Comparison of ENCODE assay signal across 8 cellular contexts in genomic region chr17:43546317-43547188, GRCh38. TPM values are rescaled to one million over a fixed set of nuclear protein-coding genes. Genes with fewer than 3 reads are reported as not detected.
A peak's percentile ranks its signal among the peaks of the same experiment; 100 is the strongest.
DNase-seq lines count a peak whose midpoint lies in the region; ATAC-seq and TF ChIP-seq lines count a peak whose summit lies in the region.

Gene ETV4 (minus strand): TSS chr17:43546340. CDS start chr17:43545617, 723 bp downstream.

- no peak within 1 kb of the TSS for H4K5ac ChIP-seq in mesendoderm (ENCODE audit: low read length)

- no peak within 1 kb of the TSS for H2BK15ac ChIP-seq in mesendoderm (replicated peaks; ENCODE audit: low read depth)

- H3K36me3 ChIP-seq in BLaER1 (no peaks in the 10 kb centered on the region), endodermal cell (ENCODE audit: control insufficient read depth, insufficient read depth, low read length) (peaks cover 2% of the 10 kb centered on the region), mesendoderm (ENCODE audit: control insufficient read depth, insufficient read depth, low read length) (peaks cover 2% of the 10 kb centered on the region)

- DNase-seq in HPDE6-E6E7 (ENCODE audit: extremely low spot score) (peak; percentile 99), NOMO-1 treated with dmso at 0.1 percent for 144 hours (lab: John Stamatoyannopoulos, UW; ENCODE audit: unreplicated experiment) (peak; percentile 79), endodermal cell (peak; percentile 100), mesendoderm (peak; percentile 97)
- peak; percentile 96 for DNase-seq in activated CD8-positive, alpha-beta memory T cell treated with anti-CD3 and anti-CD28 coated beads, Interleukin-2, amount 10 ng/mL, durations not matched to agents 7 days and 5 days
- peak; percentile 72 for DNase-seq in stimulated activated CD8-positive, alpha-beta memory T cell treated with anti-CD3 and anti-CD28 coated beads, Interleukin-12 subunit alpha, Interleukin-12 subunit beta, amount 100 ng/mL, for 1 hour (ENCODE audit: low read depth)

- H3K27me3 Mint-ChIP-seq in activated CD8-positive, alpha-beta memory T cell treated with anti-CD3 and anti-CD28 coated beads, Interleukin-2, amount 10 ng/mL, durations not matched to agents 7 days and 5 days: peaks cover 71% of the 10 kb centered on the region
- peaks cover 3% of the 10 kb centered on the region for H3K27me3 Mint-ChIP-seq in endodermal cell (ENCODE audit: insufficient read depth)

- H2AK5ac ChIP-seq in mesendoderm (ENCODE audit: low read length): no peak within 1 kb of the TSS

- H3K56ac ChIP-seq in mesendoderm (ENCODE audit: low read length): peak within 1 kb of the TSS; percentile 98

- peak within 1 kb of the TSS; percentile 66 for H3K23ac ChIP-seq in mesendoderm (ENCODE audit: low read length)

- peak within 1 kb of the TSS; percentile 64 for H3K4ac ChIP-seq in mesendoderm (ENCODE audit: low read depth, low read length)

- H3K79me1 ChIP-seq in mesendoderm (ENCODE audit: low read length): peaks cover 13% of the 10 kb centered on the region

- peaks cover 23% of the 10 kb centered on the region for H3K4me1 ChIP-seq in BLaER1
- H3K4me1 ChIP-seq in endodermal cell (ENCODE audit: control insufficient read depth, insufficient read depth, low read length): peaks cover 11% of the 10 kb centered on the region
- peaks cover 12% of the 10 kb centered on the region for H3K4me1 ChIP-seq in mesendoderm (ENCODE audit: control insufficient read depth, low read depth, low read length)

- H3K79me2 ChIP-seq in mesendoderm (ENCODE audit: control insufficient read depth, insufficient read depth, low read length): peaks cover 33% of the 10 kb centered on the region

- no peaks in the 10 kb centered on the region for H3K9me3 Mint-ChIP-seq in activated CD8-positive, alpha-beta memory T cell treated with anti-CD3 and anti-CD28 coated beads, Interleukin-2, amount 10 ng/mL, durations not matched to agents 7 days and 5 days (ENCODE audit: low read depth)
- no peaks in the 10 kb centered on the region for H3K9me3 Mint-ChIP-seq in endodermal cell

- peak within 1 kb of the TSS; percentile 88 for H3K18ac ChIP-seq in mesendoderm (ENCODE audit: low read length)

- no peak within 1 kb of the TSS for H3K27ac Mint-ChIP-seq in activated CD8-positive, alpha-beta memory T cell treated with anti-CD3 and anti-CD28 coated beads, Interleukin-2, amount 10 ng/mL, durations not matched to agents 7 days and 5 days
- peak within 1 kb of the TSS; percentile 86 for H3K27ac Mint-ChIP-seq in endodermal cell

- H3K9ac ChIP-seq in BLaER1 (peak within 1 kb of the TSS; percentile 76), endodermal cell (ENCODE audit: extremely low read depth, low read length, poor library complexity, severe bottlenecking) (peak within 1 kb of the TSS; percentile 72), mesendoderm (ENCODE audit: low read length) (peak within 1 kb of the TSS; percentile 98)

- peak within 1 kb of the TSS; percentile 46 for H2BK120ac ChIP-seq in mesendoderm (ENCODE audit: low read depth, low read length)

- H4K8ac ChIP-seq in mesendoderm (ENCODE audit: low read depth, low read length): no peak within 1 kb of the TSS

- H3K9me3 ChIP-seq in BLaER1: no peaks in the 10 kb centered on the region
- H3K9me3 ChIP-seq in endodermal cell (ENCODE audit: control insufficient read depth, low read length): no peaks in the 10 kb centered on the region

- CTCF ChIA-PET in activated CD8-positive, alpha-beta memory T cell treated with anti-CD3 and anti-CD28 coated beads, Interleukin-2, amount 10 ng/mL, durations not matched to agents 7 days and 5 days (lab: Charles Lee): interaction anchor here (0.8 to 1.6 kb wide), 5 partner anchors 9 to 221 kb away, joined by 3 to 7 read pairs (median 3); partner anchors contain the start of gene DHX8

- H3K4me1 Mint-ChIP-seq in activated CD8-positive, alpha-beta memory T cell treated with anti-CD3 and anti-CD28 coated beads, Interleukin-2, amount 10 ng/mL, durations not matched to agents 7 days and 5 days: peaks cover 19% of the 10 kb centered on the region
- peaks cover 43% of the 10 kb centered on the region for H3K4me1 Mint-ChIP-seq in endodermal cell

- H4K20me1 ChIP-seq in BLaER1: no peaks in the 10 kb centered on the region; the same call in none of the 2 replicates

- peak within 1 kb of the TSS; percentile 100 for H3K4me2 ChIP-seq in BLaER1
- H3K4me2 ChIP-seq in mesendoderm (ENCODE audit: low read length): peak within 1 kb of the TSS; percentile 97

- H3K27me3 ChIP-seq in BLaER1 (peaks cover 51% of the 10 kb centered on the region), endodermal cell (ENCODE audit: control insufficient read depth, insufficient read depth, low read length, poor library complexity, severe bottlenecking) (peaks cover 13% of the 10 kb centered on the region), mesendoderm (ENCODE audit: insufficient read depth, low read length, poor library complexity) (no peaks in the 10 kb centered on the region)

- TF ChIP-seq CTCF in endodermal cell (conservative IDR thresholded peaks at IDR 0.05): no peak

- peak within 1 kb of the TSS; percentile 77 for H3K4me3 Mint-ChIP-seq in activated CD8-positive, alpha-beta memory T cell treated with anti-CD3 and anti-CD28 coated beads, Interleukin-2, amount 10 ng/mL, durations not matched to agents 7 days and 5 days
- peak within 1 kb of the TSS; percentile 79 for H3K4me3 Mint-ChIP-seq in endodermal cell

- H3K4me3 ChIP-seq in BLaER1: peak within 1 kb of the TSS; percentile 74
- H3K4me3 ChIP-seq in endodermal cell (ENCODE audit: low read length): peak within 1 kb of the TSS; percentile 95
- H3K4me3 ChIP-seq in mesendoderm (ENCODE audit: low read length): peak within 1 kb of the TSS; percentile 78

- 0 out of 2 replicates have a peak within 1 kb of the TSS, but pooled peaks have one; percentile 53 for H3K27ac ChIP-seq in BLaER1
- H3K27ac ChIP-seq in endodermal cell (ENCODE audit: low read depth, low read length): peak within 1 kb of the TSS; percentile 88
- peak within 1 kb of the TSS; percentile 93 for H3K27ac ChIP-seq in mesendoderm (ENCODE audit: low read depth, low read length)

- no peaks in the 10 kb centered on the region for H3K36me3 Mint-ChIP-seq in activated CD8-positive, alpha-beta memory T cell treated with anti-CD3 and anti-CD28 coated beads, Interleukin-2, amount 10 ng/mL, durations not matched to agents 7 days and 5 days
- H3K36me3 Mint-ChIP-seq in endodermal cell (ENCODE audit: low read depth): no peaks in the 10 kb centered on the region

- 1 to 2% methylated on average over 27 to 47 of the region's 47 CpGs for WGBS in endodermal cell (ENCODE audit: insufficient coverage in 1 of 2, insufficient read length in 1 of 2), 2 experiments
- no CpG with 5 or more reads among the region's 47 CpGs for WGBS in mesendoderm (ENCODE audit: extremely low coverage, insufficient coverage, low lambda C conversion rate)

- H2BK5ac ChIP-seq in mesendoderm (ENCODE audit: low read length): peak within 1 kb of the TSS; percentile 84

- ATAC-seq in GM19452 (IDR thresholded peaks at IDR 0.05; ENCODE audit: unreplicated experiment): peak; percentile 84
- peak; percentile 94 for ATAC-seq in activated CD8-positive, alpha-beta memory T cell treated with anti-CD3 and anti-CD28 coated beads, Interleukin-2, amount 10 ng/mL, durations not matched to agents 7 days and 5 days

RNA-seq across cellular contexts. Expression of gene ETV4, which starts in this region (rescaled TPM):
- 1 to 10 TPM in 1 of 2 experiments, under 1 TPM in 1; 0.82 to 1.9 TPM for total RNA-seq in activated CD8-positive, alpha-beta memory T cell treated with anti-CD3 and anti-CD28 coated beads, Interleukin-2, amount 10 ng/mL, durations not matched to agents 7 days and 5 days
- total RNA-seq in endodermal cell: 10 to 100 TPM; 51.1 to 83.0 TPM
- 28.1 TPM for polyA plus RNA-seq in endodermal cell (2013, experiment 1 of 2)
- 38.7 TPM for polyA plus RNA-seq in endodermal cell (2013, experiment 2 of 2)
- 116 TPM for polyA plus RNA-seq in mesendoderm (2013, experiment 1 of 2)
- polyA plus RNA-seq in mesendoderm (2013, experiment 2 of 2): 119 TPM

Comparison
In these comparisons a context has a peak if more than half of its experiments do, and no peak if none do; other contexts are left out.
1. Peak in every context shown above with its lines: DNase-seq, ATAC-seq, H3K4me3 ChIP-seq and H3K27ac ChIP-seq.
2. RNA of gene ETV4 (total RNA-seq): 51.1 to 83.0 TPM in endodermal cell; 0.82 to 1.9 TPM in activated CD8-positive, alpha-beta memory T cell treated with anti-CD3 and anti-CD28 coated beads, Interleukin-2, amount 10 ng/mL, durations not matched to agents 7 days and 5 days; every median in the first group is over 10 times any median in the second.